In the genomic region with DNA sequence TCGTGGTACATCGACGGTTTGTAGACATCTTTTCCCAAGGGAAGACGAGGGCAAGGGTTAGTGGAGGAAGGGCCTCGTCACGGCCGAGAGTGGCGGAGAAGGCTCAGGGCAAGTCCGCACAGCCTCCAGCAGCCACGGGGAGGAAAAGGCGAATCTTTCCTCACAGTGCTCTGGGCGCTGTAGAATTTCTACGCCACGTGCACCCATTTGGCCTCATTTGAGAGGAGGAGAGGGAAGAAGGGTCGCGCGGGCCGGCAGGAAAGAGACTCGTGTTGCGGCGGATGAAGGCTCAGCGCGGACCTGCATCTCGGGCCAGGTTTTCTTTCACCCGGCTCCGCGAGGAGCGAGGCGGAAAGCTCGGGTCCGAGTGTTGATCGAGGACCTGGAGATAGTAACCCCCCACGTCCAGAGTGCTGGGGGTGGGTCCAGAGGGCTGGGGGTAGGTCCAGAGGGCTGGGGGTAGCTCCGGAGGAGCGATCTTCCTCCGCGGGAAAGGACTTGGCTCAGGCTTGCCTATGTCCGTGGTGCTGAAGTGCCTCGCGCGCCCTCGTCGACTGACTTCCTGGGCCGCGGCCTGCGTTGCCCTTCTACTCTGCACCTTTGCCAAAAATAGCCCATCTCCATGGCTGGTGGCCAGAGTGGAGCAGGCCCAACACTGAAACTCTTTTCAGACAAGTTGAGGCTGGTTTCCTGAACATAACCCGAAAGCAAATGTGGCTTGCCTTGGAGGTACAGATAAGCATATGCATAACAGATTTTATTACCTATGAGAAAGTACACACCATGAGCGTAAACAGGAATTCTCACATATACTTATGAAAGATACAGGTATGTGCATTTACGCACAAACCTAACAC, we compare ENCODE assay signal across 8 cellular contexts. TPM values are rescaled to one million over a fixed set of nuclear protein-coding genes. Genes with fewer than 3 reads are reported as not detected.
DNase-seq lines count a peak whose midpoint lies in the region; ATAC-seq and TF ChIP-seq lines count a peak whose summit lies in the region.

No MANE protein-coding gene starts in this region.

- peak overlapping the region; percentile 64 for H3K4me3 ChIP-seq in HAP-1
- peak overlapping the region; percentile 80 for H3K4me3 ChIP-seq in OCI-LY3 (ENCODE audit: low read length)
- peak overlapping the region; percentile 38 to 58 for H3K4me3 ChIP-seq in aorta (ENCODE audit: low read length in 2 of 2)

- peak overlapping the region; percentile 72 for H3K4me2 ChIP-seq in OCI-LY3 (ENCODE audit: low read length)

- H3K4me1 ChIP-seq in HAP-1 (peaks cover 17% of the 10 kb centered on the region), OCI-LY3 (ENCODE audit: low read length) (peaks cover 10% of the 10 kb centered on the region; the same call in 1 of the 2 replicates), aorta (ENCODE audit: control insufficient read depth in 1 of 2, insufficient read depth in 2 of 2, low read length in 2 of 2) (no peaks in the 10 kb centered on the region)

- peak overlapping the region; percentile 65; the same call in 1 of the 2 replicates for H3K9ac ChIP-seq in OCI-LY3 (ENCODE audit: low read length)

- H3K9me3 ChIP-seq in HAP-1 = no peaks in the 10 kb centered on the region
- no peaks in the 10 kb centered on the region for H3K9me3 ChIP-seq in OCI-LY3 (ENCODE audit: insufficient read depth, low read length)
- H3K9me3 ChIP-seq in aorta (ENCODE audit: control insufficient read depth, low read length) = no peaks in the 10 kb centered on the region

- H3K27ac ChIP-seq in OCI-LY3 (ENCODE audit: low read length) (no peak overlapping the region), aorta (ENCODE audit: low read depth in 1 of 2, low read length in 2 of 2) (no peak overlapping the region)

- CTCF ChIA-PET in activated naive CD4-positive, alpha-beta T cell treated with anti-CD3 and anti-CD28 coated beads for 36 hours (lab: Charles Lee) = interaction anchor here (0.6 kb wide), 1 partner anchor 62 kb away, joined by 6 read pairs; no protein-coding TSS in a partner anchor

- peak overlapping the region; percentile 69 for H3K4me3 Mint-ChIP-seq in activated naive CD4-positive, alpha-beta T cell treated with anti-CD3 and anti-CD28 coated beads for 36 hours
- H3K4me3 Mint-ChIP-seq in neural crest cell = peak overlapping the region; percentile 89

- H4K20me1 ChIP-seq in OCI-LY3 (ENCODE audit: insufficient read depth, low read length) = no peaks in the 10 kb centered on the region

- H3K27me3 ChIP-seq in HAP-1 (ENCODE audit: low read depth) = no peaks in the 10 kb centered on the region
- H3K27me3 ChIP-seq in OCI-LY3 (ENCODE audit: low read depth, low read length) = peaks cover 10% of the 10 kb centered on the region
- no peaks in the 10 kb centered on the region for H3K27me3 ChIP-seq in aorta (ENCODE audit: control insufficient read depth in 1 of 2, insufficient read depth in 2 of 2, low read length in 1 of 2)

- H3K27ac Mint-ChIP-seq in activated naive CD4-positive, alpha-beta T cell treated with anti-CD3 and anti-CD28 coated beads for 36 hours = no peak overlapping the region
- peak overlapping the region; percentile 90 for H3K27ac Mint-ChIP-seq in neural crest cell (ENCODE audit: unreplicated experiment)

- peaks cover 4% of the 10 kb centered on the region for H3K9me3 Mint-ChIP-seq in activated naive CD4-positive, alpha-beta T cell treated with anti-CD3 and anti-CD28 coated beads for 36 hours
- H3K9me3 Mint-ChIP-seq in neural crest cell = peaks cover 12% of the 10 kb centered on the region

- peak overlapping the region; percentile 89; the same call in 1 of the 2 replicates for H2AFZ ChIP-seq in OCI-LY3 (ENCODE audit: low read depth, low read length)

- intact Hi-C loops in activated naive CD4-positive, alpha-beta T cell treated with anti-CD3 and anti-CD28 coated beads for 36 hours (cut with micrococcal nuclease) = loop anchor here (1.0 to 5.0 kb wide), 3 partner anchors 19 to 743 kb away; no protein-coding TSS in a partner anchor
- intact Hi-C loops in aorta (cut with DNase I) = loop anchor here in 1 of 2 donors (5.0 kb wide), 1 partner anchor 42 kb away; the partner anchor contains the start of gene NCK1

- H3K79me2 ChIP-seq in OCI-LY3 (ENCODE audit: low read length) = 0 out of 2 replicates have a peak, but pooled peaks cover 3% of the 10 kb centered on the region

- 5% methylated on average over 48 to 49 of the region's 49 CpGs for WGBS in aorta, 2 donors

- ATAC-seq in aorta (ENCODE audit: low FRiP score) = peak; percentile 68
- ATAC-seq in GM18498 (IDR thresholded peaks at IDR 0.05; ENCODE audit: unreplicated experiment) = no peak

- DNase-seq in ACHN (peak; percentile 74), HAP-1 (ENCODE audit: low spot score in 2 of 2) (peak; percentile 73 to 79), germinal center (ENCODE audit: low spot score) (peak; percentile 14), neural crest cell (ENCODE audit: low read depth, low spot score) (peak; percentile 52), aorta (peak; percentile 71 to 84)
- DNase-seq in activated naive CD4-positive, alpha-beta T cell treated with anti-CD3 and anti-CD28 coated beads for 36 hours = peak; percentile 37

- TF ChIP-seq CTCF in OCI-LY3 (IDR thresholded peaks at IDR 0.05; ENCODE audit: low read depth, low read length) (no peak), neural crest cell (conservative IDR thresholded peaks at IDR 0.05) (no peak)

- H3K36me3 ChIP-seq in HAP-1 (replicated peaks) (0 out of 2 replicates have a peak, but pooled peaks cover 6% of the 10 kb centered on the region), OCI-LY3 (replicated peaks; ENCODE audit: low read depth, low read length) (no peaks in the 10 kb centered on the region), aorta (ENCODE audit: control insufficient read depth in 1 of 2, insufficient read depth in 2 of 2, low read length in 1 of 2) (no peaks in the 10 kb centered on the region)

- H3K4me1 Mint-ChIP-seq in activated naive CD4-positive, alpha-beta T cell treated with anti-CD3 and anti-CD28 coated beads for 36 hours (ENCODE audit: low read depth) = peaks cover 19% of the 10 kb centered on the region
- peaks cover 38% of the 10 kb centered on the region for H3K4me1 Mint-ChIP-seq in neural crest cell

- no peaks in the 10 kb centered on the region for H3K36me3 Mint-ChIP-seq in activated naive CD4-positive, alpha-beta T cell treated with anti-CD3 and anti-CD28 coated beads for 36 hours (ENCODE audit: low read depth)
- peaks cover 18% of the 10 kb centered on the region for H3K36me3 Mint-ChIP-seq in neural crest cell (ENCODE audit: low read depth)

- peaks cover 41% of the 10 kb centered on the region for H3K27me3 Mint-ChIP-seq in activated naive CD4-positive, alpha-beta T cell treated with anti-CD3 and anti-CD28 coated beads for 36 hours (ENCODE audit: low read depth)
- H3K27me3 Mint-ChIP-seq in neural crest cell (ENCODE audit: low read depth) = no peaks in the 10 kb centered on the region

- in situ Hi-C loops in ACHN (cut with HindIII; ENCODE audit: low pct_ligation_motif_present, low pct_unique_long_range_greater_than_20kb, low sequenced_read_pairs) = no loop called here
- in situ Hi-C loops in HAP-1 (cut with MboI; ENCODE audit: low sequenced_read_pairs) = no loop called here

RNA-seq across cellular contexts. Expression of gene SLC35G2, which starts 1.1 kb away (rescaled TPM):
- total RNA-seq in activated naive CD4-positive, alpha-beta T cell treated with anti-CD3 and anti-CD28 coated beads for 36 hours = under 1 TPM in 1 of 2 experiments, not detected in 1; 0.31 TPM
- total RNA-seq in neural crest cell (5.8 and 6.0 TPM in 2 replicates), aorta (10 to 100 TPM in 1 of 2 donors, 1 to 10 TPM in 1; 7.5 to 13.1 TPM)
- polyA plus RNA-seq in aorta = 1 to 10 TPM; 1.1 to 2.3 TPM

RNA-seq across cellular contexts. Expression of gene NCK1, which starts 42.0 kb away (rescaled TPM):
- total RNA-seq in activated naive CD4-positive, alpha-beta T cell treated with anti-CD3 and anti-CD28 coated beads for 36 hours = 10 to 100 TPM; 24.1 to 29.2 TPM
- total RNA-seq in neural crest cell = 24.9 and 33.0 TPM in 2 replicates
- total RNA-seq in aorta = 10 to 100 TPM; 36.7 to 51.9 TPM
- polyA plus RNA-seq in aorta = 10 to 100 TPM; 21.0 to 24.6 TPM

Comparison
In these comparisons a context has a peak if more than half of its experiments do, and no peak if none do; other contexts are left out.
1. DNase-seq: peak in every context shown above with its lines; median percentile 78 in aorta; 76 in HAP-1; 74 in ACHN; 52 in neural crest cell; 37 in activated naive CD4-positive, alpha-beta T cell treated with anti-CD3 and anti-CD28 coated beads for 36 hours; 14 in germinal center.